In genomic region chr3:141536017-141536416, GRCh38 we compare ENCODE assay signal across 5 cellular contexts. TPM values are rescaled to one million over a fixed set of nuclear protein-coding genes. Genes with fewer than 3 reads are reported as not detected.
DNase-seq lines count a peak whose midpoint lies in the region; ATAC-seq lines count a peak whose summit lies in the region.
"Not testable (repeated sequence)": the region's sequence is repeated elsewhere in the genome, so short reads cannot be mapped to it uniquely, and the experiment has no call there.

No MANE protein-coding gene starts in this region.

- H3K9me3 ChIP-seq in CD4-positive, CD25-positive, alpha-beta regulatory T cell (ENCODE audit: control insufficient read depth in 2 of 2, low read length in 2 of 2) = not testable (repeated sequence)

- H3K27ac Mint-ChIP-seq in CD4-positive, CD25-positive, alpha-beta regulatory T cell = peak overlapping the region in 2 of 3 donors; percentile 59 to 65
- H3K27ac Mint-ChIP-seq in activated T-cell treated with anti-CD3 and anti-CD28 coated beads, Interleukin-2, amount 50 U/mL, for 24 hours = peak overlapping the region; percentile 55
- peak overlapping the region; percentile 51 for H3K27ac Mint-ChIP-seq in activated naive CD8-positive, alpha-beta T cell treated with anti-CD3 and anti-CD28 coated beads for 36 hours
- peak overlapping the region; percentile 3 to 15 for H3K27ac Mint-ChIP-seq in effector memory CD8-positive, alpha-beta T cell
- H3K27ac Mint-ChIP-seq in stimulated activated naive CD8-positive, alpha-beta T cell treated with anti-CD3 and anti-CD28 coated beads, Interleukin-15, Interleukin-2, amounts not matched to agents 100 ng/mL and 50 ng/mL, for 24 hours = peak overlapping the region; percentile 42

- H3K4me1 Mint-ChIP-seq in CD4-positive, CD25-positive, alpha-beta regulatory T cell = peaks cover 46 to 75% (median 56%) of the 10 kb centered on the region in 4 donors
- H3K4me1 Mint-ChIP-seq in activated T-cell treated with anti-CD3 and anti-CD28 coated beads, Interleukin-2, amount 50 U/mL, for 24 hours (ENCODE audit: low read depth) = peaks cover 64% of the 10 kb centered on the region
- H3K4me1 Mint-ChIP-seq in activated naive CD8-positive, alpha-beta T cell treated with anti-CD3 and anti-CD28 coated beads for 36 hours = peaks cover 39% of the 10 kb centered on the region
- peaks cover 6 to 37% of the 10 kb centered on the region in 2 donors for H3K4me1 Mint-ChIP-seq in effector memory CD8-positive, alpha-beta T cell (ENCODE audit: low read depth in 2 of 2)
- peaks cover 56% of the 10 kb centered on the region for H3K4me1 Mint-ChIP-seq in stimulated activated naive CD8-positive, alpha-beta T cell treated with anti-CD3 and anti-CD28 coated beads, Interleukin-15, Interleukin-2, amounts not matched to agents 100 ng/mL and 50 ng/mL, for 24 hours (ENCODE audit: low read depth)

- peaks cover 29% of the 10 kb centered on the region for H3K4me1 ChIP-seq in CD4-positive, CD25-positive, alpha-beta regulatory T cell (ENCODE audit: control insufficient read depth, insufficient read depth, low read length, poor library complexity, severe bottlenecking)

- not testable (repeated sequence) for ATAC-seq in CD4-positive, CD25-positive, alpha-beta regulatory T cell (ENCODE audit: low read depth in 2 of 2); effector memory CD8-positive, alpha-beta T cell (replicated peaks)

- H3K9me3 Mint-ChIP-seq in CD4-positive, CD25-positive, alpha-beta regulatory T cell; activated T-cell treated with anti-CD3 and anti-CD28 coated beads, Interleukin-2, amount 50 U/mL, for 24 hours; activated naive CD8-positive, alpha-beta T cell treated with anti-CD3 and anti-CD28 coated beads for 36 hours; effector memory CD8-positive, alpha-beta T cell: not testable (repeated sequence)
- H3K9me3 Mint-ChIP-seq in stimulated activated naive CD8-positive, alpha-beta T cell treated with anti-CD3 and anti-CD28 coated beads, Interleukin-15, Interleukin-2, amounts not matched to agents 100 ng/mL and 50 ng/mL, for 24 hours = peaks cover 14% of the 10 kb centered on the region

- DNase-seq in CD4-positive, CD25-positive, alpha-beta regulatory T cell; activated T-cell treated with anti-CD3 and anti-CD28 coated beads, Interleukin-2, amount 50 U/mL, for 24 hours; activated naive CD8-positive, alpha-beta T cell treated with anti-CD3 and anti-CD28 coated beads for 36 hours; effector memory CD8-positive, alpha-beta T cell: not testable (repeated sequence)

- peak overlapping the region in 1 of 4 donors; percentile 7 for H3K4me3 Mint-ChIP-seq in CD4-positive, CD25-positive, alpha-beta regulatory T cell
- not testable (repeated sequence) for H3K4me3 Mint-ChIP-seq in activated T-cell treated with anti-CD3 and anti-CD28 coated beads, Interleukin-2, amount 50 U/mL, for 24 hours; activated naive CD8-positive, alpha-beta T cell treated with anti-CD3 and anti-CD28 coated beads for 36 hours; effector memory CD8-positive, alpha-beta T cell; stimulated activated naive CD8-positive, alpha-beta T cell treated with anti-CD3 and anti-CD28 coated beads, Interleukin-15, Interleukin-2, amounts not matched to agents 100 ng/mL and 50 ng/mL, for 24 hours

- not testable (repeated sequence) for H3K27ac ChIP-seq in CD4-positive, CD25-positive, alpha-beta regulatory T cell (ENCODE audit: insufficient read depth, low read length, poor library complexity, severe bottlenecking)

- H3K27me3 ChIP-seq in CD4-positive, CD25-positive, alpha-beta regulatory T cell (ENCODE audit: control insufficient read depth, insufficient read depth, low read length) = not testable (repeated sequence)

- peaks cover 42% of the 10 kb centered on the region for H3K36me3 Mint-ChIP-seq in CD4-positive, CD25-positive, alpha-beta regulatory T cell
- peaks cover 84% of the 10 kb centered on the region for H3K36me3 Mint-ChIP-seq in activated T-cell treated with anti-CD3 and anti-CD28 coated beads, Interleukin-2, amount 50 U/mL, for 24 hours (ENCODE audit: low read depth)
- peaks cover 50% of the 10 kb centered on the region for H3K36me3 Mint-ChIP-seq in activated naive CD8-positive, alpha-beta T cell treated with anti-CD3 and anti-CD28 coated beads for 36 hours
- peaks cover 33% of the 10 kb centered on the region for H3K36me3 Mint-ChIP-seq in effector memory CD8-positive, alpha-beta T cell (ENCODE audit: insufficient read depth)
- peaks cover 63% of the 10 kb centered on the region for H3K36me3 Mint-ChIP-seq in stimulated activated naive CD8-positive, alpha-beta T cell treated with anti-CD3 and anti-CD28 coated beads, Interleukin-15, Interleukin-2, amounts not matched to agents 100 ng/mL and 50 ng/mL, for 24 hours (ENCODE audit: low read depth)

- H3K36me3 ChIP-seq in CD4-positive, CD25-positive, alpha-beta regulatory T cell (ENCODE audit: control insufficient read depth, insufficient read depth, low read length) = peaks cover 56% of the 10 kb centered on the region

- H3K27me3 Mint-ChIP-seq in CD4-positive, CD25-positive, alpha-beta regulatory T cell; activated T-cell treated with anti-CD3 and anti-CD28 coated beads, Interleukin-2, amount 50 U/mL, for 24 hours; activated naive CD8-positive, alpha-beta T cell treated with anti-CD3 and anti-CD28 coated beads for 36 hours; effector memory CD8-positive, alpha-beta T cell; stimulated activated naive CD8-positive, alpha-beta T cell treated with anti-CD3 and anti-CD28 coated beads, Interleukin-15, Interleukin-2, amounts not matched to agents 100 ng/mL and 50 ng/mL, for 24 hours: not testable (repeated sequence)

- not testable (repeated sequence) for H3K4me3 ChIP-seq in CD4-positive, CD25-positive, alpha-beta regulatory T cell (ENCODE audit: low read depth, low read length)

RNA-seq across cellular contexts. Expression of gene RASA2, which starts 49.2 kb away (rescaled TPM):
- 93.5 TPM for total RNA-seq in CD4-positive, CD25-positive, alpha-beta regulatory T cell
- polyA plus RNA-seq in CD4-positive, CD25-positive, alpha-beta regulatory T cell = 10 to 100 TPM; 46.5 to 72.5 (median 56.6) TPM
- 10 to 100 TPM; 36.1 to 40.2 TPM for total RNA-seq in activated naive CD8-positive, alpha-beta T cell treated with anti-CD3 and anti-CD28 coated beads for 36 hours

Comparison
In these comparisons a context has a peak if more than half of its experiments do, and no peak if none do; other contexts are left out.
1. H3K27ac Mint-ChIP-seq: peak in every context shown above with its lines; median percentile 62 in CD4-positive, CD25-positive, alpha-beta regulatory T cell; 55 in activated T-cell treated with anti-CD3 and anti-CD28 coated beads, Interleukin-2, amount 50 U/mL, for 24 hours; 51 in activated naive CD8-positive, alpha-beta T cell treated with anti-CD3 and anti-CD28 coated beads for 36 hours; 42 in stimulated activated naive CD8-positive, alpha-beta T cell treated with anti-CD3 and anti-CD28 coated beads, Interleukin-15, Interleukin-2, amounts not matched to agents 100 ng/mL and 50 ng/mL, for 24 hours; 9 in effector memory CD8-positive, alpha-beta T cell.